7 cellular contexts compared by ENCODE assay signal in genomic region chr2:217588266-217588665, GRCh38.
"Had no signal": no experiment of that assay in that cellular context is flagged by ENCODE, and none has a peak within 500 bp of the region (broad histone marks: within the 10 kb centered on the region; RNA-seq: fewer than 3 reads in every experiment).

No MANE protein-coding gene starts in this region.

- H3K4me1 Mint-ChIP-seq: GM23338, H9 had no signal

- ATAC-seq: GM23338 had no signal

- DNase-seq: H9, HCEC 1CT, IMR-90 had no signal

- H2AFZ ChIP-seq: GM23338 had no signal

- H3K4me2 ChIP-seq: GM23338 had no signal

- FAIRE-seq: H1, H54, HTR-8/SVneo had no signal

- H3K27ac Mint-ChIP-seq: GM23338, H9 had no signal

- H3K4me3 ChIP-seq: GM23338 had no signal

- H3K4me3 Mint-ChIP-seq: GM23338, H9 had no signal
